9 cellular contexts compared by ENCODE assay signal in genomic region chr7:192701-193536, GRCh38. TPM values are rescaled to one million over a fixed set of nuclear protein-coding genes. Genes with fewer than 3 reads are reported as not detected.
DNase-seq lines count a peak whose midpoint lies in the region; ATAC-seq and TF ChIP-seq lines count a peak whose summit lies in the region.
"Had no signal": no experiment of that assay in that cellular context is flagged by ENCODE, and none has a peak within 500 bp of the region (broad histone marks: within the 10 kb centered on the region; RNA-seq: fewer than 3 reads in every experiment).

No MANE protein-coding gene starts in this region.

- H3K36me3 ChIP-seq in Caco-2 (ENCODE audit: control insufficient read depth, insufficient read depth, low read length) (peaks cover 8% of the 10 kb centered on the region), RWPE2 (ENCODE audit: low read depth) (peaks cover 35% of the 10 kb centered on the region), gastroesophageal sphincter (peaks cover 0 to 28% of the 10 kb centered on the region in 2 donors), parathyroid adenoma (ENCODE audit: control insufficient read depth, insufficient read depth, low read length) (no peaks in the 10 kb centered on the region), MM.1S (replicated peaks; ENCODE audit: insufficient read depth, low read length) (no peaks in the 10 kb centered on the region)

- H3K4me1 Mint-ChIP-seq in Caco-2 (ENCODE audit: low read depth, unreplicated experiment), result peaks cover 16% of the 10 kb centered on the region

- H3K9me2 ChIP-seq in MM.1S (replicated peaks; ENCODE audit: insufficient read depth, low read length), result no peaks in the 10 kb centered on the region

- H3K9me3 ChIP-seq in Caco-2 (no peaks in the 10 kb centered on the region), RWPE2 (ENCODE audit: severe bottlenecking) (no peaks in the 10 kb centered on the region), gastroesophageal sphincter (no peaks in the 10 kb centered on the region), parathyroid adenoma (ENCODE audit: control insufficient read depth, low read length) (no peaks in the 10 kb centered on the region), MM.1S (replicated peaks; ENCODE audit: insufficient read depth, low read length) (no peaks in the 10 kb centered on the region)

- no peak for ATAC-seq in RWPE2 (ENCODE audit: low read depth)
- peak; percentile 11 for ATAC-seq in gastroesophageal sphincter
- no peak for ATAC-seq in GM18502 (IDR thresholded peaks at IDR 0.05; ENCODE audit: poor library complexity, unreplicated experiment)
- no peak for ATAC-seq in GM19328 (IDR thresholded peaks at IDR 0.05; ENCODE audit: unreplicated experiment)

- H3K4me2 ChIP-seq in parathyroid adenoma (ENCODE audit: low read length), result peak overlapping the region; percentile 76
- H3K4me2 ChIP-seq in MM.1S (ENCODE audit: low read depth, low read length), result no peak overlapping the region

- no peaks in the 10 kb centered on the region for H3K9me3 Mint-ChIP-seq in Caco-2 (ENCODE audit: unreplicated experiment)
- H3K9me3 Mint-ChIP-seq: activated naive CD4-positive, alpha-beta T cell treated with anti-CD3 and anti-CD28 coated beads, Interleukin-2, amount 50 U/mL, for 72 hours had no signal

- H3K9ac ChIP-seq in parathyroid adenoma (no peak overlapping the region), MM.1S (ENCODE audit: low read length) (no peak overlapping the region)

- WGBS in gastroesophageal sphincter (ENCODE audit: low coverage in 1 of 2), 2 donors, result no CpG with 5 or more reads among the region's 124 CpGs

- intact Hi-C loops in Caco-2 (cut with micrococcal nuclease; ENCODE audit: unreplicated experiment), result loop anchor here (1.0 kb wide), 1 partner anchor 44 kb away; no protein-coding TSS in a partner anchor

- H3F3A ChIP-seq in MM.1S (ENCODE audit: insufficient read depth, low read length), result no peaks in the 10 kb centered on the region

- H3K27ac ChIP-seq in RWPE2 (ENCODE audit: poor library complexity, severe bottlenecking) (peak overlapping the region; percentile 57), gastroesophageal sphincter (peak overlapping the region; percentile 86 to 95 (median 93)), parathyroid adenoma (no peak overlapping the region), MM.1S (ENCODE audit: low read length) (no peak overlapping the region)

- H3K4me1 ChIP-seq in Caco-2, result peaks cover 22% of the 10 kb centered on the region
- no peaks in the 10 kb centered on the region for H3K4me1 ChIP-seq in RWPE2 (ENCODE audit: insufficient read depth, poor library complexity, severe bottlenecking)
- peaks cover 0 to 60% (median 22%) of the 10 kb centered on the region in 3 donors for H3K4me1 ChIP-seq in gastroesophageal sphincter
- H3K4me1 ChIP-seq in parathyroid adenoma, result peaks cover 6% of the 10 kb centered on the region
- H3K4me1 ChIP-seq in MM.1S (ENCODE audit: low read length), result no peaks in the 10 kb centered on the region

- POLR2A ChIA-PET in Caco-2 (lab: Charles Lee), result interaction anchor here (0.6 to 1.0 kb wide), 3 partner anchors 34 to 192 kb away, joined by 5 to 8 read pairs (median 5); no protein-coding TSS in a partner anchor

- DNase-seq in Caco-2 (peak in 1 of 2 experiments; percentile 52), RWPE2 (ENCODE audit: low spot score) (no peak), MM.1S (no peak)
- DNase-seq in stimulated activated naive CD4-positive, alpha-beta T cell treated with Interleukin-2 at 50 U/mL for 16 hours (lab: John Stamatoyannopoulos, UW), result no peak

- no peak overlapping the region for H3K27ac Mint-ChIP-seq in Caco-2 (ENCODE audit: unreplicated experiment)
- H3K27ac Mint-ChIP-seq: activated naive CD4-positive, alpha-beta T cell treated with anti-CD3 and anti-CD28 coated beads, Interleukin-2, amount 50 U/mL, for 72 hours had no signal

- H3K4me3 ChIP-seq in Caco-2 (ENCODE audit: low read depth, low read length), result peak overlapping the region; percentile 79
- peak overlapping the region; percentile 67 for H3K4me3 ChIP-seq in RWPE2 (ENCODE audit: severe bottlenecking)
- H3K4me3 ChIP-seq in gastroesophageal sphincter, result peak overlapping the region; percentile 61 to 86
- H3K4me3 ChIP-seq in parathyroid adenoma (ENCODE audit: low read depth, low read length), result peak overlapping the region; percentile 27
- H3K4me3 ChIP-seq in MM.1S (ENCODE audit: low read length), result no peak overlapping the region

- TF ChIP-seq POLR2A in gastroesophageal sphincter (IDR thresholded peaks at IDR 0.05), result no peak

- no peaks in the 10 kb centered on the region for H4K20me1 ChIP-seq in MM.1S (ENCODE audit: insufficient read depth, low read length)

- peaks cover 1% of the 10 kb centered on the region for H3K36me3 Mint-ChIP-seq in Caco-2 (ENCODE audit: insufficient read depth, unreplicated experiment)
- H3K36me3 Mint-ChIP-seq: activated naive CD4-positive, alpha-beta T cell treated with anti-CD3 and anti-CD28 coated beads, Interleukin-2, amount 50 U/mL, for 72 hours had no signal

- H3K79me2 ChIP-seq in parathyroid adenoma (peaks cover 3% of the 10 kb centered on the region), MM.1S (ENCODE audit: low read length) (no peaks in the 10 kb centered on the region)

- no TSS peak for BruUV-seq in Caco-2 (replicated peaks; lab: Mats Ljungman, UMichigan)

- H3K27me3 Mint-ChIP-seq in Caco-2 (ENCODE audit: insufficient read depth, unreplicated experiment), result no peaks in the 10 kb centered on the region

- CTCF ChIA-PET in Caco-2 (lab: Charles Lee), result no interaction called here

- no peaks in the 10 kb centered on the region for H3K27me3 ChIP-seq in Caco-2 (replicated peaks; ENCODE audit: control insufficient read depth, insufficient read depth, low read length)
- H3K27me3 ChIP-seq in RWPE2 (ENCODE audit: insufficient read depth, poor library complexity, severe bottlenecking), result no peaks in the 10 kb centered on the region
- H3K27me3 ChIP-seq in gastroesophageal sphincter, result no peaks in the 10 kb centered on the region
- no peaks in the 10 kb centered on the region for H3K27me3 ChIP-seq in parathyroid adenoma (ENCODE audit: control insufficient read depth, insufficient read depth, low read length)
- no peaks in the 10 kb centered on the region for H3K27me3 ChIP-seq in MM.1S (replicated peaks; ENCODE audit: insufficient read depth, low read length)

- TF ChIP-seq CTCF in Caco-2 (IDR thresholded peaks at IDR 0.05; ENCODE audit: insufficient read depth in 1 of 2, low read depth in 1 of 2, low read length in 1 of 2, severe bottlenecking in 1 of 2, unreplicated experiment in 1 of 2) (no peak), RWPE2 (IDR thresholded peaks at IDR 0.05; ENCODE audit: poor library complexity, severe bottlenecking) (no peak), gastroesophageal sphincter (IDR thresholded peaks at IDR 0.05) (peak in 1 of 4 experiments; percentile 2), parathyroid adenoma (IDR thresholded peaks at IDR 0.05) (no peak), MM.1S (IDR thresholded peaks at IDR 0.05; ENCODE audit: low read length) (no peak)

- H2AFZ ChIP-seq in parathyroid adenoma (no peak overlapping the region), MM.1S (ENCODE audit: low read length) (no peak overlapping the region)

- TF ChIP-seq EP300 in gastroesophageal sphincter (IDR thresholded peaks at IDR 0.05), result no peak

- H3K4me3 Mint-ChIP-seq in Caco-2 (ENCODE audit: unreplicated experiment), result peak overlapping the region; percentile 77

RNA-seq across cellular contexts. Expression of gene FAM20C, which starts 0.5 kb away (rescaled TPM):
- 34.0 and 37.6 TPM in 2 replicates for total RNA-seq in Caco-2 (2022)
- total RNA-seq in gastroesophageal sphincter, result 10 to 100 TPM; 41.9 to 87.5 (median 73.6) TPM

Comparison
In these comparisons a context has a peak if more than half of its experiments do, and no peak if none do; other contexts are left out.
1. H3K27ac ChIP-seq: peak in RWPE2 (single experiment) and gastroesophageal sphincter (4 of 4); none in parathyroid adenoma (single experiment) and MM.1S (single experiment).